In genomic region chr1:84823991-84824390, GRCh38 we compare ENCODE assay signal across 16 cellular contexts.
A peak's percentile ranks its signal among the peaks of the same experiment; 100 is the strongest.
DNase-seq lines count a peak whose midpoint lies in the region; ATAC-seq, FAIRE-seq and TF ChIP-seq lines count a peak whose summit lies in the region.
"Had no signal": no experiment of that assay in that cellular context is flagged by ENCODE, and none has a peak within 500 bp of the region (broad histone marks: within the 10 kb centered on the region; RNA-seq: fewer than 3 reads in every experiment).

No MANE protein-coding gene starts in this region.

- no peak overlapping the region for H4K8ac ChIP-seq in mesenchymal stem cell (ENCODE audit: low read length)

- H2BK15ac ChIP-seq in mesenchymal stem cell (ENCODE audit: low read depth, poor library complexity, severe bottlenecking): no peak overlapping the region

- ATAC-seq in PC-3: no peak
- ATAC-seq: CD8-positive, alpha-beta T cell had no signal

- H3K4me1 ChIP-seq in breast epithelium: no peaks in the 10 kb centered on the region
- no peaks in the 10 kb centered on the region for H3K4me1 ChIP-seq in mesenchymal stem cell (ENCODE audit: control insufficient read depth, insufficient read depth, low read depth, low read length)
- no peaks in the 10 kb centered on the region for H3K4me1 ChIP-seq in PC-3 (ENCODE audit: insufficient read depth, low read length)
- H3K4me1 ChIP-seq: HAP-1 had no signal

- no peaks in the 10 kb centered on the region for H3K9me3 Mint-ChIP-seq in MCF 10A (ENCODE audit: unreplicated experiment)
- H3K9me3 Mint-ChIP-seq: CD8-positive, alpha-beta T cell had no signal

- DNase-seq in MCF 10A (ENCODE audit: unreplicated experiment) (no peak), breast epithelium (ENCODE audit: low spot score in 2 of 2) (no peak), amniotic epithelial cell (ENCODE audit: low read depth) (peak; percentile 44), mesenchymal stem cell (no peak), PC-3 (no peak), H54 (ENCODE audit: insufficient read length, low spot score) (no peak)
- DNase-seq: Calu3; CD8-positive, alpha-beta T cell; GDM1 had no signal

- H3K23ac ChIP-seq in mesenchymal stem cell (ENCODE audit: low read length in 2 of 2): no peak overlapping the region

- H3K36me3 ChIP-seq in breast epithelium: no peaks in the 10 kb centered on the region
- H3K36me3 ChIP-seq in mesenchymal stem cell (ENCODE audit: control insufficient read depth in 1 of 2, insufficient read depth in 2 of 2, low read depth in 1 of 2, low read length in 2 of 2): no peaks in the 10 kb centered on the region
- H3K36me3 ChIP-seq in PC-3 (ENCODE audit: low read depth, low read length): no peaks in the 10 kb centered on the region
- H3K36me3 ChIP-seq: BLaER1 treated with 17β-estradiol and CSF1 and Interleukin-3, amounts not matched to agents 10 nM and 100 nM; HAP-1 had no signal

- POLR2A ChIA-PET in MCF 10A (lab: Yijun Ruan, JAX): interaction anchor here (0.6 to 3.2 kb wide), 4 partner anchors 11 to 416 kb away, joined by 3 to 17 read pairs (median 3); no protein-coding TSS in a partner anchor
- POLR2A ChIA-PET in PC-3 (lab: Charles Lee; ENCODE audit: unreplicated experiment): no interaction called here

- no peaks in the 10 kb centered on the region for H3K79me1 ChIP-seq in mesenchymal stem cell (replicated peaks; ENCODE audit: low read length, poor library complexity, severe bottlenecking)

- no peak overlapping the region for H3K27ac ChIP-seq in breast epithelium
- H3K27ac ChIP-seq in 22Rv1: peak overlapping the region; percentile 41
- no peak overlapping the region for H3K27ac ChIP-seq in mesenchymal stem cell (ENCODE audit: low read length, poor library complexity, severe bottlenecking)
- no peak overlapping the region for H3K27ac ChIP-seq in PC-3 (ENCODE audit: low read length)
- H3K27ac ChIP-seq: BLaER1 treated with 17β-estradiol and CSF1 and Interleukin-3, amounts not matched to agents 10 nM and 100 nM; HL-60 had no signal

- CTCF ChIA-PET in MCF 10A (lab: Yijun Ruan, JAX) (interaction anchor here (0.6 to 1.2 kb wide), 3 partner anchors 11 to 605 kb away, joined by 3 to 7 read pairs (median 4); no protein-coding TSS in a partner anchor), PC-3 (lab: Charles Lee) (no interaction called here)

- H3K18ac ChIP-seq in mesenchymal stem cell (ENCODE audit: low read depth in 1 of 2, low read length in 2 of 2): no peak overlapping the region

- H3K9me3 ChIP-seq in breast epithelium: no peaks in the 10 kb centered on the region
- H3K9me3 ChIP-seq in mesenchymal stem cell (ENCODE audit: control insufficient read depth, low read length): no peaks in the 10 kb centered on the region
- H3K9me3 ChIP-seq in PC-3 (ENCODE audit: low read length): no peaks in the 10 kb centered on the region
- H3K9me3 ChIP-seq: BLaER1 treated with 17β-estradiol and CSF1 and Interleukin-3, amounts not matched to agents 10 nM and 100 nM; HAP-1 had no signal

- WGBS in mesenchymal stem cell: 100% methylated on average over 1 of the region's 1 CpG

- no peak overlapping the region for H2AFZ ChIP-seq in mesenchymal stem cell (ENCODE audit: low read depth, low read length)
- H2AFZ ChIP-seq in PC-3 (ENCODE audit: low read length): no peak overlapping the region

- no peak overlapping the region for H3K4me3 Mint-ChIP-seq in MCF 10A (ENCODE audit: unreplicated experiment)
- H3K4me3 Mint-ChIP-seq: B cell; CD8-positive, alpha-beta T cell had no signal

- intact Hi-C loops in MCF 10A (cut with micrococcal nuclease) (no loop called here), breast epithelium (cut with DNase I; ENCODE audit: low total_unique reads) (no loop called here), PC-3 (cut with micrococcal nuclease) (no loop called here)

- H3K4me3 ChIP-seq in breast epithelium (no peak overlapping the region), mesenchymal stem cell (ENCODE audit: insufficient read depth in 1 of 2, low read depth in 1 of 2, low read length in 2 of 2) (no peak overlapping the region), PC-3 (ENCODE audit: low read length) (no peak overlapping the region)
- H3K4me3 ChIP-seq: BLaER1 treated with 17β-estradiol and CSF1 and Interleukin-3, amounts not matched to agents 10 nM and 100 nM; HAP-1 had no signal

- TF ChIP-seq POLR2A in breast epithelium (IDR thresholded peaks at IDR 0.05) (no peak), H54 (IDR thresholded peaks at IDR 0.05; ENCODE audit: low read depth, low read length) (no peak)

- H3K14ac ChIP-seq in mesenchymal stem cell (ENCODE audit: low read length in 2 of 2): no peak overlapping the region

- no peaks in the 10 kb centered on the region for H3K79me2 ChIP-seq in PC-3 (ENCODE audit: low read length)

- H4K91ac ChIP-seq in mesenchymal stem cell (ENCODE audit: low read length): peak overlapping the region; percentile 18

- TF ChIP-seq CTCF in MCF 10A (IDR thresholded peaks at IDR 0.05; ENCODE audit: unreplicated experiment) (no peak), breast epithelium (IDR thresholded peaks at IDR 0.05) (no peak), 22Rv1 (IDR thresholded peaks at IDR 0.05) (no peak), PC-3 (conservative IDR thresholded peaks at IDR 0.05; ENCODE audit: low read depth, low read length) (no peak)

- no peaks in the 10 kb centered on the region for H3K27me3 ChIP-seq in breast epithelium
- peaks cover 0 to 4% of the 10 kb centered on the region in 2 experiments for H3K27me3 ChIP-seq in mesenchymal stem cell (ENCODE audit: control insufficient read depth in 1 of 2, insufficient read depth in 1 of 2, low read length in 2 of 2)
- H3K27me3 ChIP-seq in PC-3 (ENCODE audit: low read length): no peaks in the 10 kb centered on the region
- H3K27me3 ChIP-seq: BLaER1 treated with 17β-estradiol and CSF1 and Interleukin-3, amounts not matched to agents 10 nM and 100 nM had no signal

- no peaks in the 10 kb centered on the region for H4K20me1 ChIP-seq in PC-3 (ENCODE audit: low read length)
- H4K20me1 ChIP-seq: BLaER1 treated with 17β-estradiol and CSF1 and Interleukin-3, amounts not matched to agents 10 nM and 100 nM had no signal

- H3K4me1 Mint-ChIP-seq in MCF 10A (ENCODE audit: insufficient read depth, unreplicated experiment): peaks cover 6% of the 10 kb centered on the region
- H3K4me1 Mint-ChIP-seq: B cell had no signal

- H3K4me2 ChIP-seq in mesenchymal stem cell (ENCODE audit: low read length, poor library complexity, severe bottlenecking) (no peak overlapping the region), PC-3 (ENCODE audit: low read length) (no peak overlapping the region)
- H3K4me2 ChIP-seq: BLaER1 treated with 17β-estradiol and CSF1 and Interleukin-3, amounts not matched to agents 10 nM and 100 nM had no signal

- BruUV-seq in MCF 10A (replicated peaks; lab: Mats Ljungman, UMichigan) (no TSS peak), PC-3 (replicated peaks; lab: Mats Ljungman, UMichigan) (no TSS peak)

- no peak for FAIRE-seq in H54 (lab: Jason Lieb, UNC)
- FAIRE-seq: GM19239, H1 had no signal

- H3F3A ChIP-seq in PC-3 (ENCODE audit: low read length, unreplicated experiment): no peaks in the 10 kb centered on the region

- H2BK120ac ChIP-seq in mesenchymal stem cell (ENCODE audit: low read depth, low read length): no peak overlapping the region

- no peaks in the 10 kb centered on the region for H3K27me3 Mint-ChIP-seq in MCF 10A (ENCODE audit: insufficient read depth, unreplicated experiment)

- H3K4ac ChIP-seq in mesenchymal stem cell (ENCODE audit: low read depth in 1 of 2, low read length in 2 of 2): no peak overlapping the region

- no peak overlapping the region for H2BK5ac ChIP-seq in mesenchymal stem cell (ENCODE audit: low read depth, low read length, poor library complexity, severe bottlenecking)

- peak overlapping the region; percentile 21 for H3K27ac Mint-ChIP-seq in MCF 10A (ENCODE audit: low read depth, unreplicated experiment)
- H3K27ac Mint-ChIP-seq: B cell; CD8-positive, alpha-beta T cell had no signal

- H3K9me2 ChIP-seq in PC-3 (replicated peaks; ENCODE audit: low read length): no peaks in the 10 kb centered on the region

- H3K9ac ChIP-seq in mesenchymal stem cell (ENCODE audit: low read length) (no peak overlapping the region), PC-3 (ENCODE audit: low read length) (no peak overlapping the region)
- H3K9ac ChIP-seq: BLaER1 treated with 17β-estradiol and CSF1 and Interleukin-3, amounts not matched to agents 10 nM and 100 nM had no signal

- H3K36me3 Mint-ChIP-seq in MCF 10A (ENCODE audit: insufficient read depth, unreplicated experiment): no peaks in the 10 kb centered on the region
- H3K36me3 Mint-ChIP-seq: CD8-positive, alpha-beta T cell had no signal

- no peak overlapping the region for H2BK12ac ChIP-seq in mesenchymal stem cell (ENCODE audit: low read length in 2 of 2)

- H2AK5ac ChIP-seq in mesenchymal stem cell (ENCODE audit: low read length, severe bottlenecking): no peak overlapping the region
